1 cellular context compared by ENCODE assay signal in genomic region chr2:135149251-135149650, GRCh38.
TF ChIP-seq lines count a peak whose summit lies in the region.

No MANE protein-coding gene starts in this region.

TF ChIP-seq in IMR-90, 13 proteins besides CTCF, POLR2A, EP300 and RAD21:
- 0 out of 2 replicates have a peak, but pooled peaks have one; percentile 21 for TF ChIP-seq BHLHE40 (IDR thresholded peaks at IDR 0.05; ENCODE audit: low read depth, low read length)
- TF ChIP-seq MAZ (IDR thresholded peaks at IDR 0.05; ENCODE audit: borderline replicate concordance, low read depth, low read length): no peak
- no peak for TF ChIP-seq RCOR1 (IDR thresholded peaks at IDR 0.05; ENCODE audit: insufficient replicate concordance, low read length)
- TF ChIP-seq, protein P1, sequence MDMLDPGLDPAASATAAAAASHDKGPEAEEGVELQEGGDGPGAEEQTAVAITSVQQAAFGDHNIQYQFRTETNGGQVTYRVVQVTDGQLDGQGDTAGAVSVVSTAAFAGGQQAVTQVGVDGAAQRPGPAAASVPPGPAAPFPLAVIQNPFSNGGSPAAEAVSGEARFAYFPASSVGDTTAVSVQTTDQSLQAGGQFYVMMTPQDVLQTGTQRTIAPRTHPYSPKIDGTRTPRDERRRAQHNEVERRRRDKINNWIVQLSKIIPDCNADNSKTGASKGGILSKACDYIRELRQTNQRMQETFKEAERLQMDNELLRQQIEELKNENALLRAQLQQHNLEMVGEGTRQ (IDR thresholded peaks at IDR 0.05; ENCODE audit: low read depth, low read length): no peak
- TF ChIP-seq RFX5 (IDR thresholded peaks at IDR 0.05; ENCODE audit: low read depth, low read length): no peak
- no peak for TF ChIP-seq NFE2L2 (IDR thresholded peaks at IDR 0.05; ENCODE audit: low read depth, low read length)
- peak; percentile 54; the same call in 1 of the 2 replicates for TF ChIP-seq CEBPB (IDR thresholded peaks at IDR 0.05; ENCODE audit: low read depth, low read length)
- TF ChIP-seq MXI1 (IDR thresholded peaks at IDR 0.05; ENCODE audit: borderline replicate concordance, low read depth, low read length): no peak
- TF ChIP-seq SMC3 (IDR thresholded peaks at IDR 0.05; ENCODE audit: low read depth, low read length): no peak
- TF ChIP-seq CHD1 (IDR thresholded peaks at IDR 0.05; ENCODE audit: low read depth, low read length): no peak
- no peak for TF ChIP-seq FOS (IDR thresholded peaks at IDR 0.05; ENCODE audit: low read depth, low read length)
- no peak for TF ChIP-seq MAFK (IDR thresholded peaks at IDR 0.05; ENCODE audit: low read depth, low read length)
- TF ChIP-seq, protein P2, sequence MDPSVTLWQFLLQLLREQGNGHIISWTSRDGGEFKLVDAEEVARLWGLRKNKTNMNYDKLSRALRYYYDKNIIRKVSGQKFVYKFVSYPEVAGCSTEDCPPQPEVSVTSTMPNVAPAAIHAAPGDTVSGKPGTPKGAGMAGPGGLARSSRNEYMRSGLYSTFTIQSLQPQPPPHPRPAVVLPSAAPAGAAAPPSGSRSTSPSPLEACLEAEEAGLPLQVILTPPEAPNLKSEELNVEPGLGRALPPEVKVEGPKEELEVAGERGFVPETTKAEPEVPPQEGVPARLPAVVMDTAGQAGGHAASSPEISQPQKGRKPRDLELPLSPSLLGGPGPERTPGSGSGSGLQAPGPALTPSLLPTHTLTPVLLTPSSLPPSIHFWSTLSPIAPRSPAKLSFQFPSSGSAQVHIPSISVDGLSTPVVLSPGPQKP (IDR thresholded peaks at IDR 0.05; ENCODE audit: borderline replicate concordance, low read depth, low read length): no peak
